In genomic region chr13:109140777-109141354, GRCh38 we compare ENCODE assay signal across 22 cellular contexts.
DNase-seq lines count a peak whose midpoint lies in the region; ATAC-seq, FAIRE-seq and TF ChIP-seq lines count a peak whose summit lies in the region.
"Had no signal": no experiment of that assay in that cellular context is flagged by ENCODE, and none has a peak within 500 bp of the region (broad histone marks: within the 10 kb centered on the region; RNA-seq: fewer than 3 reads in every experiment).

No MANE protein-coding gene starts in this region.

- no peak for FAIRE-seq in D721Med (lab: Jason Lieb, UNC)
- FAIRE-seq: H1 had no signal

- intact Hi-C loops in Right ventricle myocardium superior (cut with DNase I) (loop anchor here (10.0 kb wide), 1 partner anchor 964 kb away; no protein-coding TSS in a partner anchor), psoas muscle (cut with DNase I) (loop anchor here (10.0 kb wide), 2 partner anchors 644 to 964 kb away; partner anchors contain the start of gene IRS2 (in 1 of the 2)), aorta (cut with DNase I) (no loop called here)

- peak overlapping the region; percentile 46 for H3K4me3 ChIP-seq in psoas muscle
- H3K4me3 ChIP-seq in aorta (ENCODE audit: low read length in 2 of 2), result peak overlapping the region in 1 of 2 donors; percentile 35
- H3K4me3 ChIP-seq: hepatocyte had no signal

- H3K36me3 ChIP-seq in psoas muscle (ENCODE audit: insufficient read depth in 1 of 2, low read depth in 1 of 2) (no peaks in the 10 kb centered on the region), aorta (ENCODE audit: control insufficient read depth in 1 of 2, insufficient read depth in 2 of 2, low read length in 1 of 2) (no peaks in the 10 kb centered on the region)

- H3K27ac ChIP-seq in psoas muscle (no peak overlapping the region), aorta (ENCODE audit: low read depth in 1 of 2, low read length in 2 of 2) (no peak overlapping the region)
- H3K27ac ChIP-seq: 22Rv1, C4-2B, hepatocyte, parathyroid adenoma had no signal

- peaks cover 0 to 37% (median 10%) of the 10 kb centered on the region in 3 donors for H3K27me3 ChIP-seq in psoas muscle (ENCODE audit: insufficient read depth in 3 of 3, low read length in 2 of 3)
- no peaks in the 10 kb centered on the region for H3K27me3 ChIP-seq in aorta (ENCODE audit: control insufficient read depth in 1 of 2, insufficient read depth in 2 of 2, low read length in 1 of 2)
- H3K27me3 ChIP-seq: hepatocyte had no signal

- ATAC-seq in Right ventricle myocardium superior (ENCODE audit: poor library complexity) (peak; percentile 73), psoas muscle (peak in 3 of 4 donors; percentile 15 to 33 (median 30)), aorta (ENCODE audit: low FRiP score) (peak; percentile 36), HG03342 (IDR thresholded peaks at IDR 0.05; ENCODE audit: unreplicated experiment) (no peak)
- ATAC-seq: activated T-cell treated with anti-CD3 and anti-CD28 coated beads, Interleukin-2, amount 50 U/mL, for 72 hours; esophagus mucosa; Panc1 had no signal

- DNase-seq in NCI-H2029 (lab: John Stamatoyannopoulos, UW), result peak; percentile 33
- no peak for DNase-seq in NCI-H2029 treated with DMSO at 0.1 percent for 48 hours (lab: John Stamatoyannopoulos, UW)
- no peak for DNase-seq in Right ventricle myocardium superior
- DNase-seq in psoas muscle, result no peak
- no peak for DNase-seq in aorta
- DNase-seq in D721Med (ENCODE audit: insufficient read length, low spot score), result no peak
- DNase-seq in middle frontal gyrus (ENCODE audit: extremely low spot score, low spot score), result no peak
- DNase-seq: activated CD4-positive, alpha-beta memory T cell treated with anti-CD3 and anti-CD28 coated beads, Interleukin-2, amount 10 ng/mL, durations not matched to agents 7 days and 5 days; activated T-cell treated with anti-CD3 and anti-CD28 coated beads, Interleukin-2, amount 50 U/mL, for 72 hours; DMS153; Kasumi-1; kidney glomerular epithelial cell; NCI-H1417 treated with DMSO at 0.1 percent for 48 hours; substantia nigra had no signal

- no peaks in the 10 kb centered on the region for H3K4me1 ChIP-seq in psoas muscle
- no peaks in the 10 kb centered on the region for H3K4me1 ChIP-seq in aorta (ENCODE audit: control insufficient read depth in 1 of 2, insufficient read depth in 2 of 2, low read length in 2 of 2)
- H3K4me1 ChIP-seq: parathyroid adenoma had no signal

- TF ChIP-seq CTCF in psoas muscle (IDR thresholded peaks at IDR 0.05) (no peak), D721Med (IDR thresholded peaks at IDR 0.05; ENCODE audit: insufficient read depth, missing control alignments) (no peak)

- H3K9me3 ChIP-seq in psoas muscle, result no peaks in the 10 kb centered on the region
- H3K9me3 ChIP-seq in aorta (ENCODE audit: control insufficient read depth, low read length), result peaks cover 2% of the 10 kb centered on the region

- WGBS in psoas muscle, 3 donors, result 5 to 11% (median 6%) methylated on average over 30 to 58 of the region's 58 CpGs
- 11 to 18% methylated on average over 29 to 58 of the region's 58 CpGs for WGBS in aorta, 2 donors

Comparison
In these comparisons a context has a peak if more than half of its experiments do, and no peak if none do; other contexts are left out.
1. intact Hi-C loops: an anchor here in Right ventricle myocardium superior (10.0 kb wide) and psoas muscle (10.0 kb wide); none called in aorta.